In genomic region chr4:38317238-38317637, GRCh38 we compare ENCODE assay signal across 16 cellular contexts.
DNase-seq lines count a peak whose midpoint lies in the region; ATAC-seq and TF ChIP-seq lines count a peak whose summit lies in the region.
"Had no signal": no experiment of that assay in that cellular context is flagged by ENCODE, and none has a peak within 500 bp of the region (broad histone marks: within the 10 kb centered on the region; RNA-seq: fewer than 3 reads in every experiment).

No MANE protein-coding gene starts in this region.

- H3K27ac Mint-ChIP-seq in CD4-positive, alpha-beta T cell = peak overlapping the region; percentile 42
- H3K27ac Mint-ChIP-seq in neural progenitor cell = peak overlapping the region; percentile 72

- no peaks in the 10 kb centered on the region for H3K27me3 Mint-ChIP-seq in CD4-positive, alpha-beta T cell
- peaks cover 2% of the 10 kb centered on the region for H3K27me3 Mint-ChIP-seq in neural progenitor cell (ENCODE audit: insufficient read depth, low read depth)

- no peaks in the 10 kb centered on the region for H3K79me2 ChIP-seq in neural progenitor cell (ENCODE audit: low read depth)

- CTCF ChIA-PET in CD4-positive, alpha-beta T cell (lab: Charles Lee) = interaction anchor here (1.2 kb wide), 1 partner anchor 358 kb away, joined by 3 read pairs; no protein-coding TSS in a partner anchor
- CTCF ChIA-PET in IMR-90 (lab: Yijun Ruan, JAX) = interaction anchor here (0.6 kb wide), 2 partner anchors 107 to 412 kb away, joined by 3 read pairs; no protein-coding TSS in a partner anchor

- TF ChIP-seq CTCF in CD4-positive, alpha-beta T cell (IDR thresholded peaks at IDR 0.05) = no peak
- no peak for TF ChIP-seq CTCF in IMR-90 (conservative IDR thresholded peaks at IDR 0.05; ENCODE audit: low read depth, low read length)
- TF ChIP-seq CTCF in esophagus squamous epithelium (IDR thresholded peaks at IDR 0.05) = no peak
- no peak for TF ChIP-seq CTCF in neural progenitor cell (IDR thresholded peaks at IDR 0.05)

- H3K56ac ChIP-seq in IMR-90 (ENCODE audit: extremely low read depth, insufficient read depth, low read length) = no peak overlapping the region

- intact Hi-C loops in CD4-positive, alpha-beta T cell (cut with DNase I, micrococcal nuclease) = loop anchor here (5.0 to 10.0 kb wide), 4 partner anchors 140 to 290 kb away; no protein-coding TSS in a partner anchor
- intact Hi-C loops in IMR-90 (cut with micrococcal nuclease) = no loop called here
- intact Hi-C loops in esophagus squamous epithelium (cut with DNase I) = loop anchor here (5.0 kb wide), 1 partner anchor 355 kb away; no protein-coding TSS in a partner anchor
- intact Hi-C loops in Right ventricle myocardium inferior (cut with DNase I) = loop anchor here (5.0 to 10.0 kb wide), 2 partner anchors 125 to 418 kb away; no protein-coding TSS in a partner anchor

- no peaks in the 10 kb centered on the region; the same call in 1 of the 2 replicates for H3K9me1 ChIP-seq in IMR-90 (ENCODE audit: insufficient read depth, low read length)

- no peak overlapping the region for H3K23ac ChIP-seq in IMR-90 (ENCODE audit: low read depth, low read length)

- H3K79me1 ChIP-seq in IMR-90 (ENCODE audit: low read depth in 1 of 2, low read length in 2 of 2) = no peaks in the 10 kb centered on the region

- no TSS peak for BruUV-seq in IMR-90 (replicated peaks; lab: Mats Ljungman, UMichigan)

- H3K27ac ChIP-seq in CD4-positive, alpha-beta T cell (ENCODE audit: low read depth, low read length) = no peak overlapping the region
- no peak overlapping the region for H3K27ac ChIP-seq in IMR-90 (ENCODE audit: insufficient read depth, low read length)
- peak overlapping the region in 3 of 4 donors; percentile 76 to 96 (median 89) for H3K27ac ChIP-seq in esophagus squamous epithelium
- no peak overlapping the region for H3K27ac ChIP-seq in neural progenitor cell
- no peak overlapping the region for H3K27ac ChIP-seq in substantia nigra (ENCODE audit: low read depth, low read length, poor library complexity, severe bottlenecking)
- H3K27ac ChIP-seq: GM23248 had no signal

- H4K5ac ChIP-seq in IMR-90 (ENCODE audit: low read depth, low read length) = no peak overlapping the region

- H3K9me3 ChIP-seq in CD4-positive, alpha-beta T cell (ENCODE audit: control insufficient read depth, low read length) = no peaks in the 10 kb centered on the region
- no peaks in the 10 kb centered on the region for H3K9me3 ChIP-seq in IMR-90 (ENCODE audit: control insufficient read depth, insufficient read depth, low read length)
- no peaks in the 10 kb centered on the region for H3K9me3 ChIP-seq in esophagus squamous epithelium
- H3K9me3 ChIP-seq in neural progenitor cell (ENCODE audit: low read depth) = no peaks in the 10 kb centered on the region

- no peak overlapping the region for H4K8ac ChIP-seq in IMR-90 (ENCODE audit: low read depth in 2 of 2, low read length in 2 of 2)

- POLR2A ChIA-PET in CD4-positive, alpha-beta T cell (lab: Charles Lee) = interaction anchor here (0.7 kb wide), 1 partner anchor 193 kb away, joined by 3 read pairs; no protein-coding TSS in a partner anchor
- POLR2A ChIA-PET in IMR-90 (lab: Charles Lee; ENCODE audit: unreplicated experiment) = no interaction called here

- no peaks in the 10 kb centered on the region for H3K36me3 Mint-ChIP-seq in CD4-positive, alpha-beta T cell (ENCODE audit: low read depth)
- no peaks in the 10 kb centered on the region for H3K36me3 Mint-ChIP-seq in neural progenitor cell

- no peak overlapping the region for H2AK9ac ChIP-seq in IMR-90 (replicated peaks; ENCODE audit: low read depth, low read length, poor library complexity)

- H3K4me1 ChIP-seq in IMR-90 (ENCODE audit: control insufficient read depth, insufficient read depth, low read length) (no peaks in the 10 kb centered on the region; the same call in 1 of the 2 replicates), esophagus squamous epithelium (peaks cover 22 to 64% (median 35%) of the 10 kb centered on the region in 3 donors), neural progenitor cell (peaks cover 19% of the 10 kb centered on the region)

- H2BK15ac ChIP-seq in IMR-90 (ENCODE audit: low read depth, low read length) = no peak overlapping the region

- in situ Hi-C loops in IMR-90 (cut with MboI; ENCODE audit: low sequenced_read_pairs) = loop anchor here (5.0 to 10.0 kb wide), 2 partner anchors 252 to 355 kb away; no protein-coding TSS in a partner anchor

- peaks cover 15% of the 10 kb centered on the region for H3F3A ChIP-seq in neural progenitor cell (ENCODE audit: low read depth)

- H2BK120ac ChIP-seq in IMR-90 (ENCODE audit: low read depth, low read length) = no peak overlapping the region

- H3K4me1 Mint-ChIP-seq in CD4-positive, alpha-beta T cell (ENCODE audit: low read depth) = peaks cover 55% of the 10 kb centered on the region
- H3K4me1 Mint-ChIP-seq in neural progenitor cell = peaks cover 27% of the 10 kb centered on the region

- no peak overlapping the region for H3K4ac ChIP-seq in IMR-90 (ENCODE audit: low read depth, low read length)

- no CpG with 5 or more reads among the region's 1 CpG for WGBS in IMR-90 (ENCODE audit: extremely low coverage in 2 of 2, insufficient read length in 1 of 2), 2 experiments
- WGBS in esophagus squamous epithelium, 2 donors = 100% methylated on average over 1 of the region's 1 CpG

- no peak overlapping the region for H2BK20ac ChIP-seq in IMR-90 (ENCODE audit: low read depth, low read length)

- H2AK5ac ChIP-seq in IMR-90 (ENCODE audit: low read depth, low read length) = peak overlapping the region; percentile 20; the same call in 1 of the 2 replicates

- no peak overlapping the region for H3K4me3 Mint-ChIP-seq in CD4-positive, alpha-beta T cell
- no peak overlapping the region for H3K4me3 Mint-ChIP-seq in neural progenitor cell

- H3K27me3 ChIP-seq in CD4-positive, alpha-beta T cell (ENCODE audit: control insufficient read depth, insufficient read depth, low read length) = no peaks in the 10 kb centered on the region
- H3K27me3 ChIP-seq in IMR-90 (ENCODE audit: control insufficient read depth, insufficient read depth, low read length) (no peaks in the 10 kb centered on the region), esophagus squamous epithelium (no peaks in the 10 kb centered on the region), neural progenitor cell (no peaks in the 10 kb centered on the region)

- no peaks in the 10 kb centered on the region for H3K9me3 Mint-ChIP-seq in CD4-positive, alpha-beta T cell
- peaks cover 4% of the 10 kb centered on the region for H3K9me3 Mint-ChIP-seq in neural progenitor cell

- H4K91ac ChIP-seq in IMR-90 (ENCODE audit: insufficient read depth, low read depth, low read length) = no peak overlapping the region

- DNase-seq in CD4-positive, alpha-beta T cell = no peak
- no peak for DNase-seq in IMR-90
- DNase-seq in esophagus squamous epithelium (lab: John Stamatoyannopoulos, UW) = no peak
- no peak for DNase-seq in neural progenitor cell (ENCODE audit: low spot score)
- no peak for DNase-seq in Right ventricle myocardium inferior (ENCODE audit: missing footprints)
- DNase-seq in substantia nigra (lab: John Stamatoyannopoulos, UW) = no peak
- no peak for DNase-seq in NCI-H748 treated with DMSO at 0.1 percent for 48 hours (lab: John Stamatoyannopoulos, UW)
- DNase-seq: ACHN, C1 segment of cervical spinal cord, Calu3, DMS 273 treated with DMSO at 0.1 percent for 48 hours, DMS79, GM23248, H7, KG1 had no signal

- H3K36me3 ChIP-seq in IMR-90 (ENCODE audit: control insufficient read depth, insufficient read depth, low read length) (no peaks in the 10 kb centered on the region), esophagus squamous epithelium (no peaks in the 10 kb centered on the region), neural progenitor cell (no peaks in the 10 kb centered on the region)

- dilution Hi-C loops in IMR-90 (cut with HindIII; ENCODE audit: low sequenced_read_pairs, unreplicated experiment) = no loop called here

- no peak for TF ChIP-seq POLR2A in IMR-90 (IDR thresholded peaks at IDR 0.05; ENCODE audit: low read depth, low read length)
- TF ChIP-seq POLR2A in esophagus squamous epithelium (IDR thresholded peaks at IDR 0.05) = no peak

- ATAC-seq in CD4-positive, alpha-beta T cell (ENCODE audit: poor library complexity) = no peak
- ATAC-seq in IMR-90 (ENCODE audit: low read depth) = no peak
- no peak for ATAC-seq in Right ventricle myocardium inferior
- no peak for ATAC-seq in GM19397 (IDR thresholded peaks at IDR 0.05; ENCODE audit: unreplicated experiment)

- no peak overlapping the region for H2BK5ac ChIP-seq in IMR-90 (ENCODE audit: low read depth, low read length, poor library complexity, severe bottlenecking)

- H2AFZ ChIP-seq in IMR-90 (replicated peaks; ENCODE audit: low read length, poor library complexity) (no peak overlapping the region), neural progenitor cell (replicated peaks) (no peak overlapping the region)
- H2AFZ ChIP-seq: GM23248 had no signal

- TF ChIP-seq RAD21 in IMR-90 (IDR thresholded peaks at IDR 0.05; ENCODE audit: low read length) = no peak

- H3K4me2 ChIP-seq in IMR-90 (ENCODE audit: low read depth, low read length) (no peak overlapping the region), neural progenitor cell (no peak overlapping the region)

- H3K14ac ChIP-seq in IMR-90 (replicated peaks; ENCODE audit: low read depth, low read length) = no peak overlapping the region

- H4K20me1 ChIP-seq in IMR-90 (ENCODE audit: insufficient read depth, low read length) (no peaks in the 10 kb centered on the region), neural progenitor cell (ENCODE audit: low read depth) (no peaks in the 10 kb centered on the region)

- no peak overlapping the region for H3K4me3 ChIP-seq in IMR-90 (ENCODE audit: insufficient read depth, low read depth, low read length)
- no peak overlapping the region for H3K4me3 ChIP-seq in esophagus squamous epithelium
- no peak overlapping the region for H3K4me3 ChIP-seq in neural progenitor cell
- H3K4me3 ChIP-seq: GM23248 had no signal

- no peak overlapping the region for H3K18ac ChIP-seq in IMR-90 (ENCODE audit: low read depth, low read length)

- H3K9ac ChIP-seq in IMR-90 (ENCODE audit: low read depth, low read length) (no peak overlapping the region), neural progenitor cell (no peak overlapping the region)
- H3K9ac ChIP-seq: GM23248 had no signal

TF ChIP-seq in IMR-90, 13 proteins besides CTCF, POLR2A, EP300 and RAD21 (continues in another document):
- no peak for TF ChIP-seq RCOR1 (IDR thresholded peaks at IDR 0.05; ENCODE audit: insufficient replicate concordance, low read length)
- TF ChIP-seq USF2 (IDR thresholded peaks at IDR 0.05; ENCODE audit: low read depth, low read length) = no peak
- no peak for TF ChIP-seq SMC3 (IDR thresholded peaks at IDR 0.05; ENCODE audit: low read depth, low read length)
- TF ChIP-seq NFE2L2 (IDR thresholded peaks at IDR 0.05; ENCODE audit: low read depth, low read length) = no peak

Comparison
In these comparisons a context has a peak if more than half of its experiments do, and no peak if none do; other contexts are left out.
1. H3K27ac ChIP-seq: peak in esophagus squamous epithelium (3 of 4); none in CD4-positive, alpha-beta T cell (single experiment), IMR-90 (single experiment), neural progenitor cell (single experiment) and substantia nigra (single experiment).